18 cellular contexts compared by ENCODE assay signal in genomic region chr4:176380352-176381157, GRCh38.
DNase-seq lines count a peak whose midpoint lies in the region; ATAC-seq and TF ChIP-seq lines count a peak whose summit lies in the region.
"Had no signal": no experiment of that assay in that cellular context is flagged by ENCODE, and none has a peak within 500 bp of the region (broad histone marks: within the 10 kb centered on the region; RNA-seq: fewer than 3 reads in every experiment).

No MANE protein-coding gene starts in this region.

- ATAC-seq in GM19324 (IDR thresholded peaks at IDR 0.05; ENCODE audit: low FRiP score, unreplicated experiment) (peak; percentile 57), Panc1 (peak; percentile 75), left lung (peak; percentile 52), GM21447 (IDR thresholded peaks at IDR 0.05; ENCODE audit: unreplicated experiment) (no peak)

- CTCF ChIA-PET in Panc1 (lab: Charles Lee), result interaction anchor here (1.1 kb wide), 1 partner anchor 667 kb away, joined by 3 read pairs; no protein-coding TSS in a partner anchor

- POLR2A ChIA-PET in Panc1 (lab: Charles Lee), result no interaction called here

- BruUV-seq in Panc1 (replicated peaks; lab: Mats Ljungman, UMichigan), result no TSS peak

- H3K9me3 ChIP-seq in Panc1 (ENCODE audit: control insufficient read depth, insufficient read depth, low read depth, low read length), result no peaks in the 10 kb centered on the region
- no peaks in the 10 kb centered on the region for H3K9me3 ChIP-seq in left lung
- H3K9me3 ChIP-seq: uterus had no signal

- no peaks in the 10 kb centered on the region for H3K36me3 ChIP-seq in Panc1 (ENCODE audit: control insufficient read depth, insufficient read depth, low read length)
- no peaks in the 10 kb centered on the region for H3K36me3 ChIP-seq in left lung
- H3K36me3 ChIP-seq: cardiac muscle cell, uterus, WERI-Rb-1 had no signal

- H3K27me3 ChIP-seq in Panc1 (ENCODE audit: control insufficient read depth, insufficient read depth, low read length), result no peaks in the 10 kb centered on the region
- H3K27me3 ChIP-seq in left lung, result no peaks in the 10 kb centered on the region
- H3K27me3 ChIP-seq: cardiac muscle cell, uterus had no signal

- H3K4me1 ChIP-seq in Panc1 (ENCODE audit: control insufficient read depth, insufficient read depth, low read length), result peaks cover 3% of the 10 kb centered on the region; the same call in 1 of the 2 replicates
- H3K4me1 ChIP-seq in left lung, result no peaks in the 10 kb centered on the region
- H3K4me1 ChIP-seq: uterus had no signal

- peak overlapping the region; percentile 32 to 50 for H3K4me3 ChIP-seq in Panc1 (ENCODE audit: low read depth in 2 of 2, low read length in 2 of 2)
- H3K4me3 ChIP-seq in left lung, result no peak overlapping the region
- H3K4me3 ChIP-seq: cardiac muscle cell, GM23248 had no signal

- intact Hi-C loops in Panc1 (cut with micrococcal nuclease; ENCODE audit: unreplicated experiment), result no loop called here
- intact Hi-C loops in left lung (cut with DNase I), result loop anchor here in 1 of 2 donors (10.0 kb wide), 1 partner anchor 664 kb away; no protein-coding TSS in a partner anchor

- no peak for TF ChIP-seq CTCF in Panc1 (IDR thresholded peaks at IDR 0.05)
- TF ChIP-seq CTCF in left lung (IDR thresholded peaks at IDR 0.05), result no peak

- in situ Hi-C loops in ACHN (cut with HindIII; ENCODE audit: low pct_ligation_motif_present, low pct_unique_long_range_greater_than_20kb, low sequenced_read_pairs) (no loop called here), Panc1 (cut with HindIII; ENCODE audit: low pct_unique_long_range_greater_than_20kb, low sequenced_read_pairs) (no loop called here)

- H3K27ac ChIP-seq in Panc1 (ENCODE audit: low read length) (no peak overlapping the region; the same call in 1 of the 2 replicates), left lung (no peak overlapping the region)
- H3K27ac ChIP-seq: cardiac muscle cell, GM23248, WERI-Rb-1 had no signal

- peak; percentile 46 for DNase-seq in ACHN
- DNase-seq in Panc1 (ENCODE audit: low read depth, low spot score), result no peak
- no peak for DNase-seq in left lung
- DNase-seq in activated naive CD4-positive, alpha-beta T cell (lab: John Stamatoyannopoulos, UW), result no peak
- no peak for DNase-seq in globus pallidus (ENCODE audit: low spot score)
- no peak for DNase-seq in activated CD8-positive, alpha-beta memory T cell treated with anti-CD3 and anti-CD28 coated beads for 24 hours
- DNase-seq: activated naive CD4-positive, alpha-beta T cell treated with anti-CD3 and anti-CD28 coated beads, Interleukin-2, amount 10 ng/mL, durations not matched to agents 7 days and 5 days; EL; GM23248; natural killer cell; NCI-H2081; retina; stimulated activated CD4-positive, alpha-beta T cell treated with anti-CD3 and anti-CD28 coated beads, Interleukin-4, amount 100 ng/mL, for 1 hour; uterus; WERI-Rb-1 had no signal

Comparison
In these comparisons a context has a peak if more than half of its experiments do, and no peak if none do; other contexts are left out.
1. H3K4me3 ChIP-seq: peak in Panc1 (2 of 2); none in left lung (0 of 2).